8 cellular contexts compared by ENCODE assay signal in genomic region chr10:46544989-46545791, GRCh38. TPM values are rescaled to one million over a fixed set of nuclear protein-coding genes. Genes with fewer than 3 reads are reported as not detected.
DNase-seq lines count a peak whose midpoint lies in the region; ATAC-seq lines count a peak whose summit lies in the region.

No MANE protein-coding gene starts in this region.

- H3K27me3 Mint-ChIP-seq in stimulated activated memory B cell treated with anti-CD40 and anti-IgM and Interleukin-4, amounts not matched to agents 10 μg/mL and 1 μg/mL and 100 μg/mL, for 72 hours: peaks cover 8% of the 10 kb centered on the region

- H3K4me3 Mint-ChIP-seq in stimulated activated memory B cell treated with anti-CD40 and anti-IgM and Interleukin-4, amounts not matched to agents 10 μg/mL and 1 μg/mL and 100 μg/mL, for 72 hours: no peak overlapping the region

- peak; percentile 8 for DNase-seq in stimulated activated CD4-positive, alpha-beta T cell treated with anti-CD3 and anti-CD28 coated beads, Interleukin-1b, Interleukin-23, amount 100 ng/mL, for 48 hours
- no peak for DNase-seq in stimulated activated CD4-positive, alpha-beta T cell treated with anti-CD3 and anti-CD28 coated beads, Interleukin-4, amount 100 ng/mL, for 1 hour
- DNase-seq in SKM-1 (lab: John Stamatoyannopoulos, UW; ENCODE audit: unreplicated experiment): peak; percentile 16
- peak; percentile 46 for DNase-seq in glomerular visceral epithelial cell (ENCODE audit: extremely low spot score)
- DNase-seq in ureter (ENCODE audit: low spot score): peak; percentile 46
- no peak for DNase-seq in GF-D8 (lab: John Stamatoyannopoulos, UW)
- DNase-seq in DMS153 (lab: John Stamatoyannopoulos, UW): no peak

- no peaks in the 10 kb centered on the region for H3K36me3 Mint-ChIP-seq in stimulated activated memory B cell treated with anti-CD40 and anti-IgM and Interleukin-4, amounts not matched to agents 10 μg/mL and 1 μg/mL and 100 μg/mL, for 72 hours

- H3K9me3 Mint-ChIP-seq in stimulated activated memory B cell treated with anti-CD40 and anti-IgM and Interleukin-4, amounts not matched to agents 10 μg/mL and 1 μg/mL and 100 μg/mL, for 72 hours: no peaks in the 10 kb centered on the region

- no peak for ATAC-seq in stimulated activated memory B cell treated with anti-CD40 and anti-IgM and Interleukin-4, amounts not matched to agents 10 μg/mL and 1 μg/mL and 100 μg/mL, for 72 hours

- H3K4me1 Mint-ChIP-seq in stimulated activated memory B cell treated with anti-CD40 and anti-IgM and Interleukin-4, amounts not matched to agents 10 μg/mL and 1 μg/mL and 100 μg/mL, for 72 hours: peaks cover 5% of the 10 kb centered on the region

- no peak overlapping the region for H3K27ac Mint-ChIP-seq in stimulated activated memory B cell treated with anti-CD40 and anti-IgM and Interleukin-4, amounts not matched to agents 10 μg/mL and 1 μg/mL and 100 μg/mL, for 72 hours

RNA-seq across cellular contexts. Expression of gene GPRIN2, which starts 11.3 kb away (rescaled TPM):
- 9.4 TPM for total RNA-seq in ureter

RNA-seq across cellular contexts. Expression of gene SYT15, which starts 33.7 kb away (rescaled TPM):
- total RNA-seq in ureter: 10.4 TPM

Comparison
In these comparisons a context has a peak if more than half of its experiments do, and no peak if none do; other contexts are left out.
1. DNase-seq: peak in stimulated activated CD4-positive, alpha-beta T cell treated with anti-CD3 and anti-CD28 coated beads, Interleukin-1b, Interleukin-23, amount 100 ng/mL, for 48 hours (single experiment), SKM-1 (single experiment), glomerular visceral epithelial cell (single experiment) and ureter (single experiment); none in stimulated activated CD4-positive, alpha-beta T cell treated with anti-CD3 and anti-CD28 coated beads, Interleukin-4, amount 100 ng/mL, for 1 hour (single experiment), GF-D8 (single experiment) and DMS153 (single experiment).